13 cellular contexts compared by ENCODE assay signal in genomic region chr17:19249681-19250080, GRCh38. TPM values are rescaled to one million over a fixed set of nuclear protein-coding genes. Genes with fewer than 3 reads are reported as not detected.
DNase-seq lines count a peak whose midpoint lies in the region; ATAC-seq and TF ChIP-seq lines count a peak whose summit lies in the region.
"Had no signal": no experiment of that assay in that cellular context is flagged by ENCODE, and none has a peak within 500 bp of the region (broad histone marks: within the 10 kb centered on the region; RNA-seq: fewer than 3 reads in every experiment).

No MANE protein-coding gene starts in this region.

- no peak for DNase-seq in breast epithelium (ENCODE audit: low spot score in 2 of 2)
- DNase-seq in MCF 10A (ENCODE audit: unreplicated experiment), result no peak
- DNase-seq in cardiac muscle cell (ENCODE audit: low read depth in 1 of 2, low spot score in 1 of 2), result peak in 1 of 2 donors; percentile 67
- DNase-seq in trophoblast cell, result no peak
- DNase-seq in aorta, result peak in 1 of 2 donors; percentile 50
- DNase-seq in foreskin keratinocyte, result no peak
- DNase-seq: T-helper 9 cell had no signal

- no peak overlapping the region for H3K4me3 Mint-ChIP-seq in MCF 10A (ENCODE audit: unreplicated experiment)
- H3K4me3 Mint-ChIP-seq: naive thymus-derived CD8-positive, alpha-beta T cell; stimulated activated effector memory CD8-positive, alpha-beta T cell treated with anti-CD3 and anti-CD28 coated beads, Interleukin-12 subunit alpha, Interleukin-12 subunit beta, amount 100 ng/mL, for 72 hours had no signal

- POLR2A ChIA-PET in MCF 10A (lab: Yijun Ruan, JAX), result no interaction called here

- peaks cover 27% of the 10 kb centered on the region for H3K4me1 Mint-ChIP-seq in MCF 10A (ENCODE audit: insufficient read depth, unreplicated experiment)

- H4K8ac ChIP-seq in trophoblast cell (ENCODE audit: low read depth, low read length), result no peak overlapping the region

- no peak overlapping the region for H3K4me2 ChIP-seq in trophoblast cell (ENCODE audit: low read length)
- H3K4me2 ChIP-seq: A549 had no signal

- no peak overlapping the region for H3K18ac ChIP-seq in trophoblast cell (ENCODE audit: low read length)

- no peaks in the 10 kb centered on the region for H3K9me3 Mint-ChIP-seq in MCF 10A (ENCODE audit: unreplicated experiment)
- H3K9me3 Mint-ChIP-seq: activated naive CD4-positive, alpha-beta T cell treated with anti-CD3 and anti-CD28 coated beads, Interleukin-2, amount 50 U/mL, for 72 hours; naive thymus-derived CD8-positive, alpha-beta T cell; stimulated activated effector memory CD8-positive, alpha-beta T cell treated with anti-CD3 and anti-CD28 coated beads, Interleukin-12 subunit alpha, Interleukin-12 subunit beta, amount 100 ng/mL, for 72 hours had no signal

- H4K12ac ChIP-seq in trophoblast cell (ENCODE audit: low read depth, low read length), result no peak overlapping the region

- H3K4ac ChIP-seq in trophoblast cell (ENCODE audit: low read depth, low read length), result peak overlapping the region; percentile 24

- H3K27me3 ChIP-seq in breast epithelium (no peaks in the 10 kb centered on the region), cardiac muscle cell (no peaks in the 10 kb centered on the region), trophoblast cell (ENCODE audit: insufficient read depth, low read length) (no peaks in the 10 kb centered on the region), aorta (ENCODE audit: control insufficient read depth in 1 of 2, insufficient read depth in 2 of 2, low read length in 1 of 2) (peaks cover 0 to 2% of the 10 kb centered on the region in 2 donors), foreskin keratinocyte (no peaks in the 10 kb centered on the region)

- H4K91ac ChIP-seq in trophoblast cell (ENCODE audit: low read depth, low read length), result no peak overlapping the region

- H3K4me3 ChIP-seq in breast epithelium (no peak overlapping the region), cardiac muscle cell (no peak overlapping the region), trophoblast cell (ENCODE audit: low read depth, low read length) (no peak overlapping the region), aorta (ENCODE audit: low read length in 2 of 2) (no peak overlapping the region)
- H3K4me3 ChIP-seq: A549 had no signal

- H3K4me1 ChIP-seq in breast epithelium, result peaks cover 17 to 30% of the 10 kb centered on the region in 2 donors
- peaks cover 20% of the 10 kb centered on the region for H3K4me1 ChIP-seq in cardiac muscle cell (ENCODE audit: low read depth)
- peaks cover 15 to 20% of the 10 kb centered on the region in 2 experiments for H3K4me1 ChIP-seq in trophoblast cell (ENCODE audit: control insufficient read depth in 1 of 2, insufficient read depth in 2 of 2, low read length in 2 of 2)
- peaks cover 2 to 6% of the 10 kb centered on the region in 2 donors for H3K4me1 ChIP-seq in aorta (ENCODE audit: control insufficient read depth in 1 of 2, insufficient read depth in 2 of 2, low read length in 2 of 2)
- H3K4me1 ChIP-seq in foreskin keratinocyte, result peaks cover 8% of the 10 kb centered on the region

- H2AFZ ChIP-seq in trophoblast cell (ENCODE audit: insufficient read depth, low read length, poor library complexity), result no peak overlapping the region

- no peak overlapping the region for H2BK120ac ChIP-seq in trophoblast cell (ENCODE audit: insufficient read depth, low read length, poor library complexity)

- no peak overlapping the region for H3K14ac ChIP-seq in trophoblast cell (ENCODE audit: low read length)

- H3K9me3 ChIP-seq in breast epithelium (no peaks in the 10 kb centered on the region), cardiac muscle cell (ENCODE audit: low read depth) (no peaks in the 10 kb centered on the region), trophoblast cell (ENCODE audit: insufficient read depth, low read depth, low read length) (no peaks in the 10 kb centered on the region), aorta (ENCODE audit: control insufficient read depth, low read length) (no peaks in the 10 kb centered on the region)

- H3K36me3 ChIP-seq in breast epithelium (no peaks in the 10 kb centered on the region), cardiac muscle cell (no peaks in the 10 kb centered on the region), trophoblast cell (ENCODE audit: control insufficient read depth in 1 of 2, insufficient read depth in 2 of 2, low read length in 2 of 2) (peaks cover 1 to 2% of the 10 kb centered on the region in 2 experiments), aorta (ENCODE audit: control insufficient read depth in 1 of 2, insufficient read depth in 2 of 2, low read length in 1 of 2) (no peaks in the 10 kb centered on the region)

- H3K36me3 Mint-ChIP-seq in MCF 10A (ENCODE audit: insufficient read depth, unreplicated experiment), result peaks cover 12% of the 10 kb centered on the region
- H3K36me3 Mint-ChIP-seq: activated naive CD4-positive, alpha-beta T cell treated with anti-CD3 and anti-CD28 coated beads, Interleukin-2, amount 50 U/mL, for 72 hours; stimulated activated effector memory CD8-positive, alpha-beta T cell treated with anti-CD3 and anti-CD28 coated beads, Interleukin-12 subunit alpha, Interleukin-12 subunit beta, amount 100 ng/mL, for 72 hours had no signal

- WGBS in trophoblast cell (ENCODE audit: extremely low coverage, insufficient coverage, insufficient read length), result no CpG with 5 or more reads among the region's 7 CpGs
- WGBS in aorta, 2 donors, result 7 to 12% methylated on average over 7 of the region's 7 CpGs

- H3K79me1 ChIP-seq in trophoblast cell (ENCODE audit: low read length), result no peaks in the 10 kb centered on the region

- CTCF ChIA-PET in MCF 10A (lab: Yijun Ruan, JAX), result interaction anchor here (1.0 kb wide), 2 partner anchors 11 to 113 kb away, joined by 3 read pairs; partner anchors contain the start of gene B9D1

- H2AK5ac ChIP-seq in trophoblast cell (ENCODE audit: low read length), result no peak overlapping the region

- BruUV-seq in MCF 10A (replicated peaks; lab: Mats Ljungman, UMichigan), result no TSS peak

- peaks cover 8% of the 10 kb centered on the region for H3K79me2 ChIP-seq in trophoblast cell (ENCODE audit: control insufficient read depth, insufficient read depth, low read length, poor library complexity)

- no peak overlapping the region for H3K27ac Mint-ChIP-seq in MCF 10A (ENCODE audit: low read depth, unreplicated experiment)
- H3K27ac Mint-ChIP-seq: activated naive CD4-positive, alpha-beta T cell treated with anti-CD3 and anti-CD28 coated beads, Interleukin-2, amount 50 U/mL, for 72 hours; naive thymus-derived CD8-positive, alpha-beta T cell; stimulated activated effector memory CD8-positive, alpha-beta T cell treated with anti-CD3 and anti-CD28 coated beads, Interleukin-12 subunit alpha, Interleukin-12 subunit beta, amount 100 ng/mL, for 72 hours had no signal

- peak; percentile 51 for ATAC-seq in aorta (ENCODE audit: low FRiP score)
- ATAC-seq in GM18870 (IDR thresholded peaks at IDR 0.05; ENCODE audit: unreplicated experiment), result no peak
- ATAC-seq in GM18868 (IDR thresholded peaks at IDR 0.05; ENCODE audit: unreplicated experiment), result no peak
- ATAC-seq in foreskin keratinocyte, result no peak
- ATAC-seq: activated naive CD4-positive, alpha-beta T cell treated with anti-CD3 and anti-CD28 coated beads, Interleukin-2, amount 50 U/mL, for 72 hours; naive thymus-derived CD8-positive, alpha-beta T cell; stimulated activated effector memory CD8-positive, alpha-beta T cell treated with anti-CD3 and anti-CD28 coated beads, Interleukin-12 subunit alpha, Interleukin-12 subunit beta, amount 100 ng/mL, for 72 hours had no signal

- H3K23ac ChIP-seq in trophoblast cell (ENCODE audit: low read length), result no peak overlapping the region

- no peaks in the 10 kb centered on the region for H3K27me3 Mint-ChIP-seq in MCF 10A (ENCODE audit: insufficient read depth, unreplicated experiment)

- H3K9ac ChIP-seq in trophoblast cell (ENCODE audit: low read length), result no peak overlapping the region

- H3K27ac ChIP-seq in breast epithelium (peak overlapping the region; percentile 62 to 86), cardiac muscle cell (peak overlapping the region; percentile 68), trophoblast cell (ENCODE audit: low read depth, low read length) (no peak overlapping the region), aorta (ENCODE audit: low read depth in 1 of 2, low read length in 2 of 2) (peak overlapping the region in 1 of 2 donors; percentile 21), foreskin keratinocyte (no peak overlapping the region)

- no peak for TF ChIP-seq POLR2A in breast epithelium (IDR thresholded peaks at IDR 0.05)

- H2BK5ac ChIP-seq in trophoblast cell (ENCODE audit: low read depth, low read length, poor library complexity), result no peak overlapping the region

- H2BK12ac ChIP-seq in trophoblast cell (ENCODE audit: low read length), result no peak overlapping the region

- TF ChIP-seq CTCF in breast epithelium (IDR thresholded peaks at IDR 0.05) (no peak), MCF 10A (IDR thresholded peaks at IDR 0.05; ENCODE audit: unreplicated experiment) (no peak), cardiac muscle cell (IDR thresholded peaks at IDR 0.05; ENCODE audit: low read depth, low read length) (no peak), foreskin keratinocyte (conservative IDR thresholded peaks at IDR 0.05) (no peak)

- intact Hi-C loops in breast epithelium (cut with DNase I; ENCODE audit: low total_unique reads) (no loop called here), MCF 10A (cut with micrococcal nuclease) (no loop called here), aorta (cut with DNase I) (no loop called here)

RNA-seq across cellular contexts. Expression of gene EPN2, which starts 12.5 kb away (rescaled TPM):
- total RNA-seq in breast epithelium (10 to 100 TPM; 26.6 to 36.7 (median 30.6) TPM), MCF 10A (2022) (35.1 and 36.8 TPM in 2 replicates), cardiac muscle cell (32.5 and 43.5 TPM in 2 replicates), aorta (10 to 100 TPM; 56.1 to 67.7 TPM), foreskin keratinocyte (25.8 and 27.6 TPM in 2 replicates)
- polyA plus RNA-seq in cardiac muscle cell (45.5 and 75.9 TPM in 2 replicates), aorta (10 to 100 TPM in 1 of 2 donors, 1 to 10 TPM in 1; 8.6 to 24.1 TPM), foreskin keratinocyte (13.9 and 15.0 TPM in 2 replicates)
- polyA plus RNA-seq in trophoblast cell (2013), result 59.0 and 60.9 TPM in 2 replicates

Comparison
In these comparisons a context has a peak if more than half of its experiments do, and no peak if none do; other contexts are left out.
1. H3K27ac ChIP-seq: peak in breast epithelium (2 of 2) and cardiac muscle cell (single experiment); none in trophoblast cell (single experiment) and foreskin keratinocyte (single experiment).